Comparison of ENCODE assay signal across 29 cellular contexts in the genomic region with DNA sequence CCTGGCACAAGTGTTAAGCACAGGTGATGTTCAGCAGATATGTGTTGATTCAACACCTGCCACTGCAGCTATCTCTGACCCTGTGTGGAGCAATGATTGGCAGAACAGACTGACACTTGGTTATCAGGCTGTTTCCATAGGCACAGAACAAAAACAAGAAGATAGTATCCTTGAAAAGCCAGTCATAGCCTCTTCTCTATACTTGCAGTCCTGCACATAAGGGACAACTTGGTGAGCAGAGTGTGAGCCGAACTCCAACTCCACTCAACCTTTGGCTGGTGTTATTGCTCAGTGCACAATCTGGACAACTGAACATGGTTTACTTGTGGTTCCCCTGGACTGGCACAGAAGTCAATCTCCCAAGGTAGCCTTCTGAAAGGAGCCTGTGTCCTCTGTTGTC.
"Had no signal": no experiment of that assay in that cellular context is flagged by ENCODE, and none has a peak within 500 bp of the region (broad histone marks: within the 10 kb centered on the region; RNA-seq: fewer than 3 reads in every experiment).

No MANE protein-coding gene starts in this region.

- H3K36me3 Mint-ChIP-seq: activated CD8-positive, alpha-beta memory T cell treated with anti-CD3 and anti-CD28 coated beads, Interleukin-2, amount 10 ng/mL, durations not matched to agents 7 days and 5 days; activated naive CD8-positive, alpha-beta T cell; WTC11 had no signal

- H3K27me3 Mint-ChIP-seq: activated CD4-positive, alpha-beta T cell treated with anti-CD3 and anti-CD28 coated beads, Interleukin-2, amount 10 ng/mL, durations not matched to agents 24 days and 14 days; activated CD8-positive, alpha-beta memory T cell treated with anti-CD3 and anti-CD28 coated beads, Interleukin-2, amount 10 ng/mL, durations not matched to agents 7 days and 5 days; activated naive CD8-positive, alpha-beta T cell had no signal

- H3K27me3 ChIP-seq: MG63, Peyer's patch, SJSA1 had no signal

- H3K27ac Mint-ChIP-seq: activated CD4-positive, alpha-beta T cell treated with anti-CD3 and anti-CD28 coated beads, Interleukin-2, amount 10 ng/mL, durations not matched to agents 24 days and 14 days; activated CD8-positive, alpha-beta memory T cell treated with anti-CD3 and anti-CD28 coated beads, Interleukin-2, amount 10 ng/mL, durations not matched to agents 7 days and 5 days; activated naive CD4-positive, alpha-beta T cell treated with anti-CD3 and anti-CD28 coated beads for 36 hours; activated naive CD8-positive, alpha-beta T cell; activated T-helper 17 cell treated with anti-CD3 and anti-CD28 coated beads, Interleukin-2, amount 50 U/mL, for 72 hours; T-helper 1 cell treated with Interleukin-12 subunit alpha and Interleukin-12 subunit beta and Interleukin-4 antibody, amounts not matched to agents 30 μg/mL and 1 μg/mL, for 36 hours; WTC11 had no signal

- H3K9me3 ChIP-seq: MG63, Peyer's patch, SJSA1 had no signal

- H3K9me3 Mint-ChIP-seq: activated CD4-positive, alpha-beta T cell treated with anti-CD3 and anti-CD28 coated beads, Interleukin-2, amount 10 ng/mL, durations not matched to agents 24 days and 14 days; activated naive CD4-positive, alpha-beta T cell treated with anti-CD3 and anti-CD28 coated beads for 36 hours; activated T-cell treated with anti-CD3 and anti-CD28 coated beads, Interleukin-2, amount 50 U/mL, for 4 hours; activated T-helper 17 cell treated with anti-CD3 and anti-CD28 coated beads, Interleukin-2, amount 50 U/mL, for 72 hours; T-helper 1 cell treated with Interleukin-12 subunit alpha and Interleukin-12 subunit beta and Interleukin-4 antibody, amounts not matched to agents 30 μg/mL and 1 μg/mL, for 36 hours; WTC11 had no signal

- ATAC-seq: activated CD8-positive, alpha-beta memory T cell treated with anti-CD3 and anti-CD28 coated beads, Interleukin-2, amount 10 ng/mL, durations not matched to agents 7 days and 5 days; activated T-cell treated with anti-CD3 and anti-CD28 coated beads, Interleukin-2, amount 50 U/mL, for 4 hours; activated T-helper 17 cell treated with anti-CD3 and anti-CD28 coated beads, Interleukin-2, amount 50 U/mL, for 72 hours; SK-N-SH treated with all-trans-retinoic acid at 6 μM for 48 hours; WTC11 had no signal

- DNase-seq: activated CD4-positive, alpha-beta T cell treated with anti-CD3 and anti-CD28 coated beads, Interleukin-2, amount 50 U/mL, for 48 hours; activated CD4-positive, CD25-positive, alpha-beta regulatory T cell treated with anti-CD3 and anti-CD28 coated beads, Interleukin-2, amount 50 U/mL, for 72 hours; activated CD8-positive, alpha-beta memory T cell treated with anti-CD3 and anti-CD28 coated beads, Interleukin-2, amount 10 ng/mL, durations not matched to agents 7 days and 5 days; activated gamma-delta T cell; activated naive CD4-positive, alpha-beta T cell treated with anti-CD3 and anti-CD28 coated beads for 36 hours; activated T-cell treated with anti-CD3 and anti-CD28 coated beads, Interleukin-2, amount 50 U/mL, for 4 hours; amygdala; MG63; MV-4-11; NCI-H1092 treated with DMSO at 0.1 percent for 48 hours; NCI-H1417 treated with DMSO at 0.1 percent for 48 hours; NCI-H1694; NCI-H2029; NCI-H2107; NCI-H2171 treated with DMSO at 0.1 percent for 48 hours; NCI-H226; NCI-H69; NK-92 treated with Interleukin-12 subunit alpha and Interleukin-12 subunit beta, amount 100 ng/mL, for 24 hours; OCI-M1; Peyer's patch; SHP77 had no signal

- H3K4me3 ChIP-seq: MG63, Peyer's patch, SJSA1 had no signal

- H3K36me3 ChIP-seq: MG63, Peyer's patch, SJSA1 had no signal

- H3K27ac ChIP-seq: Peyer's patch, RWPE1, SJSA1 had no signal

- H3K4me3 Mint-ChIP-seq: activated CD4-positive, alpha-beta T cell treated with anti-CD3 and anti-CD28 coated beads, Interleukin-2, amount 10 ng/mL, durations not matched to agents 24 days and 14 days; activated CD8-positive, alpha-beta memory T cell treated with anti-CD3 and anti-CD28 coated beads, Interleukin-2, amount 10 ng/mL, durations not matched to agents 7 days and 5 days; activated naive CD4-positive, alpha-beta T cell treated with anti-CD3 and anti-CD28 coated beads for 36 hours; activated naive CD8-positive, alpha-beta T cell; activated T-cell treated with anti-CD3 and anti-CD28 coated beads, Interleukin-2, amount 50 U/mL, for 4 hours; activated T-helper 17 cell treated with anti-CD3 and anti-CD28 coated beads, Interleukin-2, amount 50 U/mL, for 72 hours; T-helper 1 cell treated with Interleukin-12 subunit alpha and Interleukin-12 subunit beta and Interleukin-4 antibody, amounts not matched to agents 30 μg/mL and 1 μg/mL, for 36 hours; WTC11 had no signal

- H3K4me1 Mint-ChIP-seq: activated CD4-positive, alpha-beta T cell treated with anti-CD3 and anti-CD28 coated beads, Interleukin-2, amount 10 ng/mL, durations not matched to agents 24 days and 14 days; activated CD8-positive, alpha-beta memory T cell treated with anti-CD3 and anti-CD28 coated beads, Interleukin-2, amount 10 ng/mL, durations not matched to agents 7 days and 5 days; activated T-helper 17 cell treated with anti-CD3 and anti-CD28 coated beads, Interleukin-2, amount 50 U/mL, for 72 hours had no signal

- H3K4me1 ChIP-seq: Peyer's patch had no signal
